15 cellular contexts compared by ENCODE assay signal in genomic region chr7:79051915-79052314, GRCh38.
"Had no signal": no experiment of that assay in that cellular context is flagged by ENCODE, and none has a peak within 500 bp of the region (broad histone marks: within the 10 kb centered on the region; RNA-seq: fewer than 3 reads in every experiment).

No MANE protein-coding gene starts in this region.

- H3K27me3 ChIP-seq: ovary, uterus had no signal

- H3K4me3 ChIP-seq: coronary artery, lung, ovary, uterus had no signal

- H3K4me1 ChIP-seq: uterus had no signal

- H3K27ac ChIP-seq: coronary artery, ovary, uterus had no signal

- FAIRE-seq: bronchial epithelial cell, TTC549 had no signal

- H3K36me3 ChIP-seq: ovary, uterus had no signal

- DNase-seq: activated B cell treated with CpG ODN at 0.5 μM for 24 hours; activated CD4-positive, alpha-beta T cell treated with anti-CD3 and anti-CD28 coated beads, Interleukin-2, amount 10 ng/mL, durations not matched to agents 7 days and 5 days; amniotic stem cell; effector memory CD4-positive, alpha-beta T cell; hypothalamus; left cardiac atrium; ovary; stimulated activated CD4-positive, alpha-beta T cell treated with anti-CD3 and anti-CD28 coated beads, Interleukin-4, amount 100 ng/mL, for 4 hours; stimulated activated naive CD8-positive, alpha-beta T cell treated with anti-CD3 and anti-CD28 coated beads, Interleukin-15, amount 100 ng/mL, for 72 hours; T-helper 2 cell; uterus had no signal

- ATAC-seq: left cardiac atrium; stimulated activated naive CD8-positive, alpha-beta T cell treated with anti-CD3 and anti-CD28 coated beads, Interleukin-15, amount 100 ng/mL, for 72 hours had no signal

- H3K9me3 ChIP-seq: ovary, uterus had no signal
